8 cellular contexts compared by ENCODE assay signal in genomic region chr11:116641561-116642045, GRCh38.
A peak's percentile ranks its signal among the peaks of the same experiment; 100 is the strongest.
DNase-seq lines count a peak whose midpoint lies in the region; ATAC-seq lines count a peak whose summit lies in the region.

No MANE protein-coding gene starts in this region.

- peak; percentile 49 to 56 for DNase-seq in activated T-cell treated with anti-CD3 and anti-CD28 coated beads, Interleukin-2, amount 50 U/mL, for 48 hours
- DNase-seq in activated T-cell treated with anti-CD3 and anti-CD28 coated beads for 4 hours (no peak), NCI-H1092 treated with DMSO at 0.1 percent for 48 hours (lab: John Stamatoyannopoulos, UW) (peak; percentile 68), UCSD-AML1 (lab: John Stamatoyannopoulos, UW; ENCODE audit: unreplicated experiment) (peak; percentile 30), head of caudate nucleus (peak in 40 of 42 donors; percentile 4 to 72 (median 46))
- peak; percentile 22 for DNase-seq in stimulated activated CD4-positive, alpha-beta T cell treated with anti-CD3 and anti-CD28 coated beads, Interleukin-1b, Interleukin-23, amount 100 ng/mL, for 48 hours
- DNase-seq in activated effector memory CD4-positive, alpha-beta T cell treated with Interleukin-2 at 50 U/mL for 16 hours = no peak

- intact Hi-C loops in head of caudate nucleus (cut with DNase I) = no loop called here

- no peak for ATAC-seq in HG02884 (IDR thresholded peaks at IDR 0.05; ENCODE audit: unreplicated experiment)

Comparison
In these comparisons a context has a peak if more than half of its experiments do, and no peak if none do; other contexts are left out.
1. DNase-seq: peak in activated T-cell treated with anti-CD3 and anti-CD28 coated beads, Interleukin-2, amount 50 U/mL, for 48 hours (2 of 2), NCI-H1092 treated with DMSO at 0.1 percent for 48 hours (single experiment), UCSD-AML1 (single experiment), head of caudate nucleus (40 of 42) and stimulated activated CD4-positive, alpha-beta T cell treated with anti-CD3 and anti-CD28 coated beads, Interleukin-1b, Interleukin-23, amount 100 ng/mL, for 48 hours (single experiment); none in activated T-cell treated with anti-CD3 and anti-CD28 coated beads for 4 hours (single experiment) and activated effector memory CD4-positive, alpha-beta T cell treated with Interleukin-2 at 50 U/mL for 16 hours (single experiment).